ENCODE assay signal across 20 cellular contexts in genomic region chr1:186295980-186296379, GRCh38. TPM values are rescaled to one million over a fixed set of nuclear protein-coding genes. Genes with fewer than 3 reads are reported as not detected.
DNase-seq lines count a peak whose midpoint lies in the region; ATAC-seq and TF ChIP-seq lines count a peak whose summit lies in the region.
"Had no signal": no experiment of that assay in that cellular context is flagged by ENCODE, and none has a peak within 500 bp of the region (broad histone marks: within the 10 kb centered on the region; RNA-seq: fewer than 3 reads in every experiment).

TSS of gene PRG4 (plus strand) at chr1:186296279.

- H3K4me1 ChIP-seq in heart right ventricle (peaks cover 0 to 5% (median 0%) of the 10 kb centered on the region in 9 donors), upper lobe of right lung (no peaks in the 10 kb centered on the region), foreskin keratinocyte (no peaks in the 10 kb centered on the region)
- H3K4me1 ChIP-seq: left ventricle myocardium inferior had no signal

- H3K27ac ChIP-seq in heart right ventricle, result no peak within 1 kb of the TSS
- H3K27ac ChIP-seq in upper lobe of right lung, result no peak within 1 kb of the TSS
- no peak within 1 kb of the TSS for H3K27ac ChIP-seq in foreskin keratinocyte
- H3K27ac ChIP-seq: left ventricle myocardium inferior, ovary, skin epidermis had no signal

- TF ChIP-seq CTCF in heart right ventricle (IDR thresholded peaks at IDR 0.05) (no peak), upper lobe of right lung (IDR thresholded peaks at IDR 0.05) (no peak), foreskin keratinocyte (conservative IDR thresholded peaks at IDR 0.05) (no peak)

- H3K4me3 ChIP-seq in heart right ventricle, result no peak within 1 kb of the TSS
- no peak within 1 kb of the TSS for H3K4me3 ChIP-seq in upper lobe of right lung
- H3K4me3 ChIP-seq: left ventricle myocardium inferior, ovary, skin epidermis had no signal

- peak within 1 kb of the TSS; percentile 74 to 97 for H3K27ac Mint-ChIP-seq in activated naive CD4-positive, alpha-beta T cell treated with anti-CD3 and anti-CD28 coated beads, Interleukin-2, amount 50 U/mL, for 72 hours
- H3K27ac Mint-ChIP-seq: activated B cell treated with CpG ODN at 0.5 μM for 24 hours had no signal

- no peak for ATAC-seq in left ventricle myocardium superior
- ATAC-seq in heart right ventricle, result no peak
- no peak for ATAC-seq in activated naive CD4-positive, alpha-beta T cell treated with anti-CD3 and anti-CD28 coated beads, Interleukin-2, amount 50 U/mL, for 72 hours
- ATAC-seq in upper lobe of right lung, result no peak
- ATAC-seq in GM18498 (IDR thresholded peaks at IDR 0.05; ENCODE audit: unreplicated experiment), result no peak
- no peak for ATAC-seq in foreskin keratinocyte
- no peak for ATAC-seq in HG03439 (IDR thresholded peaks at IDR 0.05; ENCODE audit: unreplicated experiment)

- peaks cover 0 to 4% (median 0%) of the 10 kb centered on the region in 7 donors for H3K27me3 ChIP-seq in heart right ventricle
- no peaks in the 10 kb centered on the region for H3K27me3 ChIP-seq in upper lobe of right lung
- H3K27me3 ChIP-seq in foreskin keratinocyte, result no peaks in the 10 kb centered on the region
- H3K27me3 ChIP-seq: ovary had no signal

- no peak for DNase-seq in left ventricle myocardium superior
- no peak for DNase-seq in heart right ventricle
- DNase-seq in activated naive CD4-positive, alpha-beta T cell treated with anti-CD3 and anti-CD28 coated beads, Interleukin-2, amount 50 U/mL, for 72 hours (ENCODE audit: low spot score in 2 of 2), result no peak
- peak; percentile 54 for DNase-seq in iris pigment epithelial cell (ENCODE audit: low read depth)
- DNase-seq in upper lobe of right lung, result no peak
- DNase-seq in foreskin keratinocyte, result no peak
- DNase-seq: activated B cell treated with CpG ODN at 0.5 μM for 24 hours; activated CD8-positive, alpha-beta memory T cell treated with anti-CD3 and anti-CD28 coated beads, Interleukin-2, amount 50 U/mL, for 48 hours; foreskin melanocyte; left ventricle myocardium inferior; NCI-H2029; NCI-H524; ovary; SHP77 treated with DMSO at 0.1 percent for 48 hours; stimulated activated CD4-positive, alpha-beta T cell treated with anti-CD3 and anti-CD28 coated beads, Interleukin-4, amount 100 ng/mL, for 24 hours had no signal

- peaks cover 5% of the 10 kb centered on the region in 2 donors for H3K36me3 Mint-ChIP-seq in activated naive CD4-positive, alpha-beta T cell treated with anti-CD3 and anti-CD28 coated beads, Interleukin-2, amount 50 U/mL, for 72 hours

- 36 to 56% methylated on average over 3 of the region's 3 CpGs for WGBS in heart right ventricle, 2 donors

- H3K36me3 ChIP-seq in heart right ventricle (no peaks in the 10 kb centered on the region), upper lobe of right lung (no peaks in the 10 kb centered on the region)
- H3K36me3 ChIP-seq: left ventricle myocardium inferior, ovary had no signal

- intact Hi-C loops in left ventricle myocardium superior (cut with micrococcal nuclease) (no loop called here), heart right ventricle (cut with DNase I) (no loop called here), upper lobe of right lung (cut with DNase I) (no loop called here)

- H3K9me3 ChIP-seq in heart right ventricle (no peaks in the 10 kb centered on the region), upper lobe of right lung (no peaks in the 10 kb centered on the region)
- H3K9me3 ChIP-seq: left ventricle myocardium inferior, ovary had no signal

- no peaks in the 10 kb centered on the region for H3K9me3 Mint-ChIP-seq in activated naive CD4-positive, alpha-beta T cell treated with anti-CD3 and anti-CD28 coated beads, Interleukin-2, amount 50 U/mL, for 72 hours
- H3K9me3 Mint-ChIP-seq: activated B cell treated with CpG ODN at 0.5 μM for 24 hours had no signal

RNA-seq across cellular contexts. Expression of gene PRG4, which starts in this region (rescaled TPM):
- total RNA-seq in left ventricle myocardium superior (10.5 TPM), heart right ventricle (1 to 10 TPM in 3 of 10 donors, under 1 TPM in 7; 0.07 to 9.8 (median 0.68) TPM), upper lobe of right lung (47.8 TPM), foreskin keratinocyte (0.04 TPM in 1 of 2 replicates, not detected in the other)
- polyA plus RNA-seq in heart right ventricle (under 1 TPM; 0.07 to 0.61 TPM), foreskin keratinocyte (0.01 TPM in 1 of 2 replicates, not detected in the other)
- total RNA-seq in activated naive CD4-positive, alpha-beta T cell treated with anti-CD3 and anti-CD28 coated beads, Interleukin-2, amount 50 U/mL, for 72 hours, result 10 to 100 TPM; 31.0 to 40.8 TPM
- total RNA-seq: activated B cell treated with CpG ODN at 0.5 μM for 24 hours, G401, myocyte had no signal
